24 cellular contexts compared by ENCODE assay signal in genomic region chr17:63024716-63025115, GRCh38.
A peak's percentile ranks its signal among the peaks of the same experiment; 100 is the strongest.
DNase-seq lines count a peak whose midpoint lies in the region; TF ChIP-seq lines count a peak whose summit lies in the region.
"Had no signal": no experiment of that assay in that cellular context is flagged by ENCODE, and none has a peak within 500 bp of the region (broad histone marks: within the 10 kb centered on the region; RNA-seq: fewer than 3 reads in every experiment).

No MANE protein-coding gene starts in this region.

- peak; percentile 20 for DNase-seq in EL
- peak; percentile 20 for DNase-seq in MV-4-11 (lab: John Stamatoyannopoulos, UW)
- DNase-seq in cardiac fibroblast (ENCODE audit: low read depth in 2 of 2): peak; percentile 26 to 73
- peak; percentile 71 for DNase-seq in iris pigment epithelial cell (ENCODE audit: low read depth)
- no peak for DNase-seq in HuH-7 (ENCODE audit: low spot score)
- no peak for DNase-seq in GM13977 (ENCODE audit: low spot score)
- no peak for DNase-seq in KG1 (lab: John Stamatoyannopoulos, UW)
- DNase-seq in activated CD4-positive, alpha-beta T cell treated with anti-CD3 and anti-CD28 coated beads, Interleukin-2, amount 50 U/mL, for 48 hours: no peak
- DNase-seq: ACHN; activated CD4-positive, alpha-beta T cell treated with anti-CD3 and anti-CD28 coated beads, Interleukin-2, amount 50 U/mL, for 4 hours; activated CD4-positive, CD25-positive, alpha-beta regulatory T cell; body of pancreas; C1 segment of cervical spinal cord; Caco-2; Kasumi-1; NCI-H1092; NCI-H187; NCI-H2171; NCI-H526; PC-9; SHP77 treated with DMSO at 0.1 percent for 48 hours; stimulated activated CD4-positive, alpha-beta T cell treated with anti-CD3 and anti-CD28 coated beads, Interleukin-2, amount 100 ng/mL, for 48 hours; SW 1271 had no signal

- H3K4me3 ChIP-seq in cardiac fibroblast (replicated peaks in 1 of 2; ENCODE audit: low read depth in 2 of 2, low read length in 2 of 2): no peak overlapping the region
- H3K4me3 ChIP-seq: body of pancreas, lung, PC-9 had no signal

- in situ Hi-C loops in GM13977 (cut with MboI; ENCODE audit: low pct_unique_long_range_greater_than_20kb, low sequenced_read_pairs, unreplicated experiment): no loop called here

- TF ChIP-seq CTCF in cardiac fibroblast (IDR thresholded peaks at IDR 0.05; ENCODE audit: low read depth, low read length) (no peak), GM13977 (IDR thresholded peaks at IDR 0.05; ENCODE audit: extremely low read depth, insufficient read depth, missing control alignments) (no peak)

Comparison
In these comparisons a context has a peak if more than half of its experiments do, and no peak if none do; other contexts are left out.
1. DNase-seq: peak in EL (single experiment), MV-4-11 (single experiment), cardiac fibroblast (2 of 2) and iris pigment epithelial cell (single experiment); none in HuH-7 (single experiment), GM13977 (single experiment), KG1 (single experiment) and activated CD4-positive, alpha-beta T cell treated with anti-CD3 and anti-CD28 coated beads, Interleukin-2, amount 50 U/mL, for 48 hours (0 of 2).